ENCODE assay signal across 19 cellular contexts in genomic region chr19:34588249-34588648, GRCh38.
DNase-seq lines count a peak whose midpoint lies in the region; ATAC-seq and TF ChIP-seq lines count a peak whose summit lies in the region.
"Had no signal": no experiment of that assay in that cellular context is flagged by ENCODE, and none has a peak within 500 bp of the region (broad histone marks: within the 10 kb centered on the region; RNA-seq: fewer than 3 reads in every experiment).

No MANE protein-coding gene starts in this region.

- H3K27ac ChIP-seq in HCT116 (ENCODE audit: low read depth, low read length) = no peak overlapping the region
- no peak overlapping the region for H3K27ac ChIP-seq in PC-3 (ENCODE audit: low read length)
- H3K27ac ChIP-seq: HL-60 had no signal

- DNase-seq in Calu3 = peak; percentile 79
- peak; percentile 10 for DNase-seq in HCT116 (ENCODE audit: low read depth, low spot score)
- peak; percentile 38 for DNase-seq in PC-3
- DNase-seq in kidney tubule cell (ENCODE audit: low spot score) = peak; percentile 73
- DNase-seq in COLO829 (ENCODE audit: low spot score) = no peak
- no peak for DNase-seq in natural killer cell
- DNase-seq: ACHN, DMS 273 treated with DMSO at 0.1 percent for 48 hours, H9, Kasumi-1, NCI-H1105, NCI-H748 treated with DMSO at 0.1 percent for 48 hours, SHP77 treated with DMSO at 0.1 percent for 48 hours, SK-N-SH, T-cell had no signal

- TF ChIP-seq POLR2A in HCT116 (IDR thresholded peaks at IDR 0.05; ENCODE audit: borderline replicate concordance, extremely low read depth, insufficient read depth, insufficient read length) = no peak

- peak; percentile 81 for ATAC-seq in HCT116
- no peak for ATAC-seq in PC-3
- ATAC-seq in GM19351 (IDR thresholded peaks at IDR 0.05; ENCODE audit: unreplicated experiment) = no peak
- no peak for ATAC-seq in natural killer cell
- ATAC-seq: GM12878, T-cell had no signal

- no peaks in the 10 kb centered on the region for H4K20me1 ChIP-seq in HCT116 (ENCODE audit: insufficient read depth)
- H4K20me1 ChIP-seq in PC-3 (ENCODE audit: low read length) = no peaks in the 10 kb centered on the region

- POLR2A ChIA-PET in HCT116 (lab: Charles Lee) (no interaction called here), PC-3 (lab: Charles Lee; ENCODE audit: unreplicated experiment) (no interaction called here)

- intact Hi-C loops in Calu3 (cut with micrococcal nuclease; ENCODE audit: unreplicated experiment) (no loop called here), HCT116 (cut with micrococcal nuclease) (no loop called here), PC-3 (cut with micrococcal nuclease) (no loop called here), natural killer cell (cut with micrococcal nuclease) (no loop called here)

- H3K9me3 Mint-ChIP-seq in Calu3 (ENCODE audit: low read depth, unreplicated experiment) (peaks cover 5% of the 10 kb centered on the region), natural killer cell (peaks cover 8 to 13% of the 10 kb centered on the region in 2 donors)

- H3K4me1 ChIP-seq in HCT116 (ENCODE audit: control insufficient read depth in 1 of 2, insufficient read depth in 2 of 2, low read length in 2 of 2) (peaks cover 4 to 15% of the 10 kb centered on the region in 2 experiments), PC-3 (ENCODE audit: insufficient read depth, low read length) (peaks cover 7% of the 10 kb centered on the region)

- no peak for TF ChIP-seq RAD21 in HCT116 (IDR thresholded peaks at IDR 0.05; ENCODE audit: low read depth)

- no peaks in the 10 kb centered on the region for H3K27me3 ChIP-seq in HCT116 (ENCODE audit: insufficient read depth, low read length)
- no peaks in the 10 kb centered on the region for H3K27me3 ChIP-seq in PC-3 (ENCODE audit: low read length)

- no peak overlapping the region for H3K27ac Mint-ChIP-seq in Calu3 (ENCODE audit: unreplicated experiment)
- H3K27ac Mint-ChIP-seq in natural killer cell = no peak overlapping the region
- H3K27ac Mint-ChIP-seq: CD14-positive monocyte, T-cell had no signal

- H3K9me3 ChIP-seq in HCT116 (ENCODE audit: control insufficient read depth in 1 of 2, insufficient read depth in 1 of 2, low read depth in 1 of 2, low read length in 2 of 2) (no peaks in the 10 kb centered on the region), PC-3 (ENCODE audit: low read length) (no peaks in the 10 kb centered on the region)
- H3K9me3 ChIP-seq: SK-N-SH had no signal

- peaks cover 6% of the 10 kb centered on the region for H3K4me1 Mint-ChIP-seq in Calu3 (ENCODE audit: low read depth, unreplicated experiment)
- peaks cover 0 to 11% of the 10 kb centered on the region in 2 donors for H3K4me1 Mint-ChIP-seq in natural killer cell
- H3K4me1 Mint-ChIP-seq: CD14-positive monocyte, T-cell had no signal

- H3K9me2 ChIP-seq in HCT116 (ENCODE audit: insufficient read depth) (no peaks in the 10 kb centered on the region), PC-3 (replicated peaks; ENCODE audit: low read length) (no peaks in the 10 kb centered on the region)
- H3K9me2 ChIP-seq: SK-N-SH had no signal

- H3K9ac ChIP-seq in HCT116 (ENCODE audit: low read length) = no peak overlapping the region
- no peak overlapping the region for H3K9ac ChIP-seq in PC-3 (ENCODE audit: low read length)
- H3K9ac ChIP-seq: SK-N-SH had no signal

- no TSS peak for BruUV-seq in Calu3 (replicated peaks; lab: Mats Ljungman, UMichigan)
- no TSS peak for BruUV-seq in HCT116 (replicated peaks; lab: Mats Ljungman, UMichigan)
- no TSS peak for BruUV-seq in PC-3 (replicated peaks; lab: Mats Ljungman, UMichigan)

- H3K4me3 Mint-ChIP-seq in Calu3 (ENCODE audit: low read depth, unreplicated experiment) (no peak overlapping the region), natural killer cell (no peak overlapping the region)
- H3K4me3 Mint-ChIP-seq: CD14-positive monocyte, H9, T-cell had no signal

- H3K79me2 ChIP-seq in HCT116 (ENCODE audit: insufficient read depth, low read length) (no peaks in the 10 kb centered on the region), PC-3 (ENCODE audit: low read length) (no peaks in the 10 kb centered on the region)

- H3K36me3 ChIP-seq in HCT116 (ENCODE audit: control insufficient read depth in 1 of 2, insufficient read depth in 2 of 2, low read length in 2 of 2) = no peaks in the 10 kb centered on the region
- H3K36me3 ChIP-seq in PC-3 (ENCODE audit: low read depth, low read length) = no peaks in the 10 kb centered on the region

- RAD21 ChIA-PET in HCT116 (lab: Charles Lee; ENCODE audit: low non-redundant PET in 1 of 2, low total read pairs in 2 of 2, uncharacterized antibody in 2 of 2, unreplicated experiment in 2 of 2) = no interaction called here

- peak overlapping the region in 1 of 2 experiments; percentile 7; a peak in 1 of 4 replicates for H3K4me3 ChIP-seq in HCT116 (replicated peaks in 1 of 2; ENCODE audit: low read depth in 1 of 2, low read length in 2 of 2)
- H3K4me3 ChIP-seq in PC-3 (ENCODE audit: low read length) = no peak overlapping the region
- H3K4me3 ChIP-seq: GM12878 had no signal

- CTCF ChIA-PET in Calu3 (lab: Charles Lee) = no interaction called here
- CTCF ChIA-PET in HCT116 (lab: Charles Lee) = no interaction called here
- CTCF ChIA-PET in PC-3 (lab: Charles Lee) = no interaction called here

- H3K4me2 ChIP-seq in HCT116 (ENCODE audit: low read length) (peak overlapping the region; percentile 62), PC-3 (ENCODE audit: low read length) (no peak overlapping the region)
- H3K4me2 ChIP-seq: SK-N-SH had no signal

- H3K27me3 Mint-ChIP-seq in Calu3 (ENCODE audit: unreplicated experiment) (peaks cover 36% of the 10 kb centered on the region), natural killer cell (ENCODE audit: low read depth in 2 of 2) (peaks cover 0 to 3% of the 10 kb centered on the region in 2 donors)

- no peaks in the 10 kb centered on the region for H3F3A ChIP-seq in PC-3 (ENCODE audit: low read length, unreplicated experiment)

- H2AFZ ChIP-seq in HCT116 (ENCODE audit: low read depth, low read length, poor library complexity, severe bottlenecking) (no peak overlapping the region), PC-3 (ENCODE audit: low read length) (no peak overlapping the region)

- TF ChIP-seq CTCF in Calu3 (IDR thresholded peaks at IDR 0.05; ENCODE audit: unreplicated experiment) (no peak), HCT116 (IDR thresholded peaks at IDR 0.05 in 2 of 3, conservative IDR thresholded peaks at IDR 0.05 in 1 of 3; ENCODE audit: borderline replicate concordance in 1 of 3, insufficient read depth in 1 of 3, low read depth in 2 of 3, low read length in 2 of 3) (no peak), PC-3 (conservative IDR thresholded peaks at IDR 0.05; ENCODE audit: low read depth, low read length) (no peak), natural killer cell (IDR thresholded peaks at IDR 0.05) (no peak)

- H3K36me3 Mint-ChIP-seq in Calu3 (ENCODE audit: insufficient read depth, unreplicated experiment) (no peaks in the 10 kb centered on the region), natural killer cell (no peaks in the 10 kb centered on the region)
- H3K36me3 Mint-ChIP-seq: CD14-positive monocyte had no signal

TF ChIP-seq in HCT116, 20 proteins besides CTCF, POLR2A, EP300 and RAD21:
- TF ChIP-seq SP1 (IDR thresholded peaks at IDR 0.05; ENCODE audit: low read depth) = peak; percentile 59
- peak; percentile 64 for TF ChIP-seq FOSL1 (IDR thresholded peaks at IDR 0.05; ENCODE audit: low read depth)
- peak; percentile 79 for TF ChIP-seq EGR1 (IDR thresholded peaks at IDR 0.05; ENCODE audit: low read depth)
- TF ChIP-seq SIN3A (IDR thresholded peaks at IDR 0.05; ENCODE audit: low read depth) = no peak
- no peak for TF ChIP-seq TCF7L2 (IDR thresholded peaks at IDR 0.05; ENCODE audit: borderline replicate concordance, extremely low read depth, insufficient read depth, insufficient read length)
- TF ChIP-seq JUND (IDR thresholded peaks at IDR 0.05) = peak; percentile 58
- peak; percentile 39 for TF ChIP-seq MAX (IDR thresholded peaks at IDR 0.05)
- TF ChIP-seq CBX3 (IDR thresholded peaks at IDR 0.05; ENCODE audit: low read depth) = peak; percentile 44; the same call in 1 of the 2 replicates

Comparison
In these comparisons a context has a peak if more than half of its experiments do, and no peak if none do; other contexts are left out.
1. DNase-seq: peak in Calu3 (single experiment), HCT116 (single experiment), PC-3 (single experiment) and kidney tubule cell (single experiment); none in COLO829 (single experiment) and natural killer cell (single experiment).